Comparison of ENCODE assay signal across 1 cellular context in genomic region chr1:163357378-163357777, GRCh38.
TF ChIP-seq lines count a peak whose summit lies in the region.

No MANE protein-coding gene starts in this region.

TF ChIP-seq in SK-N-SH treated with all-trans-retinoic acid at 6 μM for 48 hours, 23 proteins besides CTCF, POLR2A, EP300 and RAD21 (continued from another document):
- TF ChIP-seq GLIS3 (CRISPR knock-in tag; IDR thresholded peaks at IDR 0.05) (no peak), SNAI2 (CRISPR knock-in tag; IDR thresholded peaks at IDR 0.05) (no peak), OSR1 (CRISPR knock-in tag; IDR thresholded peaks at IDR 0.05) (no peak), POU6F1 (CRISPR knock-in tag; IDR thresholded peaks at IDR 0.05; ENCODE audit: borderline replicate concordance, low read depth) (no peak), ARNTL (CRISPR knock-in tag; IDR thresholded peaks at IDR 0.05; ENCODE audit: borderline replicate concordance, low read depth) (no peak), TOX (CRISPR knock-in tag; IDR thresholded peaks at IDR 0.05; ENCODE audit: borderline replicate concordance) (no peak), ZNF70 (CRISPR knock-in tag; IDR thresholded peaks at IDR 0.05) (no peak)
